Comparison of ENCODE assay signal across 16 cellular contexts in the genomic region with DNA sequence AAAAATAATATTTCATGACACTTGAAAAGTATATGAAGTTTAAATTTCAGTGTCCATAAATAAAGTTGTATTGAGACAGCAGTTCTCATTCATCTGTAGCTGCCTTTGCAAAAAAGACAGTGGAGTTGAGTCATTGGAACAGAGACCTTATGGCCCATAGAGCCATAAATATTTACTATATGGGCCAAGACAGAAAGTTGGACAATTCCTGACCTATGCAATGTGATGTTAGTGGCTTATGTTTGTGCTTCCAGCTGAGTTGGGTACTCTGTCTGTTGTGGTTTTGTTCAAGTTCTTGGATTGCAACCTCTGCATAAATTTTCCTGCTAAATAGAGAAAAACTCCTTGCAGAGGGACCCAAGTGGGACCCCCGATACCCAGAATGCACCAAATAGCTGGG.
DNase-seq lines count a peak whose midpoint lies in the region; ATAC-seq and TF ChIP-seq lines count a peak whose summit lies in the region.
"Had no signal": no experiment of that assay in that cellular context is flagged by ENCODE, and none has a peak within 500 bp of the region (broad histone marks: within the 10 kb centered on the region; RNA-seq: fewer than 3 reads in every experiment).

No MANE protein-coding gene starts in this region.

- no peak overlapping the region for H3K4me3 Mint-ChIP-seq in activated CD4-positive, alpha-beta memory T cell treated with anti-CD3 and anti-CD28 coated beads, Interleukin-2, amount 10 ng/mL, durations not matched to agents 7 days and 5 days
- no peak overlapping the region for H3K4me3 Mint-ChIP-seq in activated T-helper 17 cell treated with anti-CD3 and anti-CD28 coated beads, Interleukin-2, amount 50 U/mL, for 72 hours
- H3K4me3 Mint-ChIP-seq: CD4-positive, alpha-beta T cell; GM23338; IgD-negative memory B cell had no signal

- H3K4me1 ChIP-seq in esophagus muscularis mucosa: peaks cover 0 to 19% (median 4%) of the 10 kb centered on the region in 4 donors

- no peak for TF ChIP-seq POLR2A in esophagus muscularis mucosa (IDR thresholded peaks at IDR 0.05; ENCODE audit: low read depth)

- peak; percentile 20 for DNase-seq in NCI-H69 (lab: John Stamatoyannopoulos, UW)
- DNase-seq in astrocyte of the cerebellum (ENCODE audit: low read depth): peak; percentile 39
- DNase-seq in left kidney (ENCODE audit: low read depth, low spot score): peak; percentile 51
- no peak for DNase-seq in activated CD4-positive, alpha-beta memory T cell treated with anti-CD3 and anti-CD28 coated beads, Interleukin-2, amount 10 ng/mL, durations not matched to agents 7 days and 5 days
- DNase-seq in esophagus muscularis mucosa (ENCODE audit: extremely low spot score): no peak
- DNase-seq: AML-193; Caco-2; CD4-positive, alpha-beta T cell had no signal

- no peaks in the 10 kb centered on the region for H3K36me3 ChIP-seq in esophagus muscularis mucosa

- no peak overlapping the region for H3K27ac Mint-ChIP-seq in activated CD4-positive, alpha-beta memory T cell treated with anti-CD3 and anti-CD28 coated beads, Interleukin-2, amount 10 ng/mL, durations not matched to agents 7 days and 5 days
- no peak overlapping the region for H3K27ac Mint-ChIP-seq in activated T-helper 17 cell treated with anti-CD3 and anti-CD28 coated beads, Interleukin-2, amount 50 U/mL, for 72 hours
- H3K27ac Mint-ChIP-seq: CD4-positive, alpha-beta T cell; GM23338; IgD-negative memory B cell had no signal

- H3K36me3 Mint-ChIP-seq in activated CD4-positive, alpha-beta memory T cell treated with anti-CD3 and anti-CD28 coated beads, Interleukin-2, amount 10 ng/mL, durations not matched to agents 7 days and 5 days (ENCODE audit: low read depth): no peaks in the 10 kb centered on the region
- H3K36me3 Mint-ChIP-seq in activated T-helper 17 cell treated with anti-CD3 and anti-CD28 coated beads, Interleukin-2, amount 50 U/mL, for 72 hours (ENCODE audit: low read depth): no peaks in the 10 kb centered on the region
- H3K36me3 Mint-ChIP-seq: IgD-negative memory B cell had no signal

- no peak for TF ChIP-seq EP300 in esophagus muscularis mucosa (IDR thresholded peaks at IDR 0.05)

- peaks cover 4% of the 10 kb centered on the region for H3K9me3 Mint-ChIP-seq in activated CD4-positive, alpha-beta memory T cell treated with anti-CD3 and anti-CD28 coated beads, Interleukin-2, amount 10 ng/mL, durations not matched to agents 7 days and 5 days
- peaks cover 8% of the 10 kb centered on the region for H3K9me3 Mint-ChIP-seq in activated T-helper 17 cell treated with anti-CD3 and anti-CD28 coated beads, Interleukin-2, amount 50 U/mL, for 72 hours
- H3K9me3 Mint-ChIP-seq: CD4-positive, alpha-beta T cell had no signal

- no peak for TF ChIP-seq CTCF in astrocyte of the cerebellum (IDR thresholded peaks at IDR 0.05; ENCODE audit: low read depth, low read length, missing control alignments)
- TF ChIP-seq CTCF in esophagus muscularis mucosa (IDR thresholded peaks at IDR 0.05): no peak

- in situ Hi-C loops in astrocyte of the cerebellum (cut with HindIII; ENCODE audit: low sequenced_read_pairs): loop anchor here (25.0 kb wide), 1 partner anchor 111 kb away; no protein-coding TSS in a partner anchor

- H3K27me3 ChIP-seq in esophagus muscularis mucosa: peaks cover 0 to 44% (median 3%) of the 10 kb centered on the region in 4 donors

- H3K4me3 ChIP-seq in astrocyte of the cerebellum (ENCODE audit: low read depth, low read length) (no peak overlapping the region), esophagus muscularis mucosa (no peak overlapping the region)
- H3K4me3 ChIP-seq: A549, GM23338 had no signal

- peaks cover 19% of the 10 kb centered on the region for H3K4me1 Mint-ChIP-seq in activated CD4-positive, alpha-beta memory T cell treated with anti-CD3 and anti-CD28 coated beads, Interleukin-2, amount 10 ng/mL, durations not matched to agents 7 days and 5 days
- H3K4me1 Mint-ChIP-seq in activated T-helper 17 cell treated with anti-CD3 and anti-CD28 coated beads, Interleukin-2, amount 50 U/mL, for 72 hours: peaks cover 20% of the 10 kb centered on the region

- intact Hi-C loops in esophagus muscularis mucosa (cut with DNase I): no loop called here

- peaks cover 57% of the 10 kb centered on the region for H3K27me3 Mint-ChIP-seq in activated CD4-positive, alpha-beta memory T cell treated with anti-CD3 and anti-CD28 coated beads, Interleukin-2, amount 10 ng/mL, durations not matched to agents 7 days and 5 days
- H3K27me3 Mint-ChIP-seq in activated T-helper 17 cell treated with anti-CD3 and anti-CD28 coated beads, Interleukin-2, amount 50 U/mL, for 72 hours: peaks cover 53% of the 10 kb centered on the region

- no peak for ATAC-seq in activated T-helper 17 cell treated with anti-CD3 and anti-CD28 coated beads, Interleukin-2, amount 50 U/mL, for 72 hours (replicated peaks)
- ATAC-seq in GM21723 (IDR thresholded peaks at IDR 0.05; ENCODE audit: unreplicated experiment): no peak
- ATAC-seq: A549, HCT116, HepG2 had no signal

- 88% methylated on average over 1 of the region's 1 CpG for WGBS in esophagus muscularis mucosa

- CTCF ChIA-PET in activated CD4-positive, alpha-beta memory T cell treated with anti-CD3 and anti-CD28 coated beads, Interleukin-2, amount 10 ng/mL, durations not matched to agents 7 days and 5 days (lab: Charles Lee): interaction anchor here (0.9 kb wide), 1 partner anchor 26 kb away, joined by 3 read pairs; no protein-coding TSS in a partner anchor

- POLR2A ChIA-PET in activated CD4-positive, alpha-beta memory T cell treated with anti-CD3 and anti-CD28 coated beads, Interleukin-2, amount 10 ng/mL, durations not matched to agents 7 days and 5 days (lab: Charles Lee): no interaction called here

- peaks cover 0 to 8% (median 4%) of the 10 kb centered on the region in 4 donors for H3K9me3 ChIP-seq in esophagus muscularis mucosa
- H3K9me3 ChIP-seq: Caco-2 had no signal

- H3K27ac ChIP-seq in esophagus muscularis mucosa (replicated peaks in 1 of 4): no peak overlapping the region
- H3K27ac ChIP-seq: C4-2B had no signal

Comparison
In these comparisons a context has a peak if more than half of its experiments do, and no peak if none do; other contexts are left out.
1. DNase-seq: peak in NCI-H69 (single experiment), astrocyte of the cerebellum (single experiment) and left kidney (single experiment); none in activated CD4-positive, alpha-beta memory T cell treated with anti-CD3 and anti-CD28 coated beads, Interleukin-2, amount 10 ng/mL, durations not matched to agents 7 days and 5 days (single experiment) and esophagus muscularis mucosa (single experiment).